Comparison of ENCODE assay signal across 22 cellular contexts in genomic region chr4:71692198-71692597, GRCh38.
"Had no signal": no experiment of that assay in that cellular context is flagged by ENCODE, and none has a peak within 500 bp of the region (broad histone marks: within the 10 kb centered on the region; RNA-seq: fewer than 3 reads in every experiment).

No MANE protein-coding gene starts in this region.

- H3K4me1 Mint-ChIP-seq: natural killer cell; stimulated activated effector memory CD8-positive, alpha-beta T cell treated with anti-CD3 and anti-CD28 coated beads, Interleukin-12 subunit alpha, Interleukin-12 subunit beta, amount 100 ng/mL, for 72 hours had no signal

- H3K4me1 ChIP-seq: parathyroid adenoma, psoas muscle, upper lobe of left lung, uterus had no signal

- ATAC-seq: natural killer cell; psoas muscle; stimulated activated effector memory CD8-positive, alpha-beta T cell treated with anti-CD3 and anti-CD28 coated beads, Interleukin-12 subunit alpha, Interleukin-12 subunit beta, amount 100 ng/mL, for 72 hours; stimulated activated naive CD8-positive, alpha-beta T cell treated with anti-CD3 and anti-CD28 coated beads, Interleukin-15, Interleukin-2, amounts not matched to agents 100 U/mL and 50 U/mL, for 24 hours had no signal

- H3K79me2 ChIP-seq: hepatocyte, parathyroid adenoma had no signal

- H3K4me3 Mint-ChIP-seq: endodermal cell; natural killer cell; neural progenitor cell; stimulated activated effector memory CD8-positive, alpha-beta T cell treated with anti-CD3 and anti-CD28 coated beads, Interleukin-12 subunit alpha, Interleukin-12 subunit beta, amount 100 ng/mL, for 72 hours had no signal

- H3K4me3 ChIP-seq: coronary artery, hepatocyte, neural progenitor cell, psoas muscle, right lobe of liver, tibial artery, upper lobe of left lung, uterus had no signal

- H3K9me3 ChIP-seq: psoas muscle, right lobe of liver, tibial artery, upper lobe of left lung, uterus had no signal

- H3K27ac Mint-ChIP-seq: endodermal cell; natural killer cell; neural progenitor cell; stimulated activated effector memory CD8-positive, alpha-beta T cell treated with anti-CD3 and anti-CD28 coated beads, Interleukin-12 subunit alpha, Interleukin-12 subunit beta, amount 100 ng/mL, for 72 hours had no signal

- DNase-seq: effector CD4-positive, alpha-beta T cell; endodermal cell; erythroblast; foreskin melanocyte; head of caudate nucleus; mammary epithelial cell; natural killer cell; nucleus accumbens; psoas muscle; retina; right lobe of liver; stimulated activated CD4-positive, alpha-beta T cell treated with anti-CD3 and anti-CD28 coated beads, Interleukin-4, amount 100 ng/mL, for 1 hour; stimulated activated CD8-positive, alpha-beta memory T cell treated with anti-CD3 and anti-CD28 coated beads, Interleukin-4, amount 100 ng/mL, for 48 hours; stimulated activated naive CD8-positive, alpha-beta T cell treated with anti-CD3 and anti-CD28 coated beads, Interleukin-15, Interleukin-2, amounts not matched to agents 100 U/mL and 50 U/mL, for 24 hours; tibial artery; upper lobe of left lung; uterus had no signal

- H3K9ac ChIP-seq: neural progenitor cell, parathyroid adenoma had no signal

- H3K27me3 ChIP-seq: hepatocyte, neural progenitor cell, right lobe of liver, tibial artery, upper lobe of left lung, uterus had no signal

- H3K36me3 ChIP-seq: neural progenitor cell, right lobe of liver, tibial artery, upper lobe of left lung, uterus had no signal

- H3K9me3 Mint-ChIP-seq: endodermal cell; natural killer cell; neural progenitor cell; stimulated activated effector memory CD8-positive, alpha-beta T cell treated with anti-CD3 and anti-CD28 coated beads, Interleukin-12 subunit alpha, Interleukin-12 subunit beta, amount 100 ng/mL, for 72 hours had no signal

- H3K36me3 Mint-ChIP-seq: natural killer cell; neural progenitor cell; stimulated activated effector memory CD8-positive, alpha-beta T cell treated with anti-CD3 and anti-CD28 coated beads, Interleukin-12 subunit alpha, Interleukin-12 subunit beta, amount 100 ng/mL, for 72 hours had no signal

- H3K4me2 ChIP-seq: hepatocyte, neural progenitor cell had no signal

- H3K27ac ChIP-seq: coronary artery, hepatocyte, neural progenitor cell, parathyroid adenoma, psoas muscle, tibial artery, upper lobe of left lung, uterus had no signal

- H2AFZ ChIP-seq: hepatocyte, neural progenitor cell, parathyroid adenoma had no signal
